In genomic region chr12:56420411-56420810, GRCh38 we compare ENCODE assay signal across 2 cellular contexts.
TF ChIP-seq lines count a peak whose summit lies in the region.

No MANE protein-coding gene starts in this region.

TF ChIP-seq in A549, 52 proteins besides CTCF, POLR2A, EP300 and RAD21:
- TF ChIP-seq JUN (IDR thresholded peaks at IDR 0.05) (no peak), CEBPB (IDR thresholded peaks at IDR 0.05) (peak; percentile 58 to 73; a peak in 3 of 4 replicates), KDM5A (IDR thresholded peaks at IDR 0.05) (no peak)

TF ChIP-seq in H1, 55 proteins besides CTCF, POLR2A, EP300 and RAD21:
- TF ChIP-seq RBBP5 (IDR thresholded peaks at IDR 0.05; ENCODE audit: borderline replicate concordance, low read depth, low read length) (no peak), BACH1 (IDR thresholded peaks at IDR 0.05; ENCODE audit: low read length) (no peak), ASH2L (IDR thresholded peaks at IDR 0.05; ENCODE audit: low read length) (no peak), KDM4A (IDR thresholded peaks at IDR 0.05; ENCODE audit: low read depth, low read length, severe bottlenecking) (no peak), CEBPB (IDR thresholded peaks at IDR 0.05; ENCODE audit: low read depth, low read length) (peak; percentile 17; the same call in 1 of the 2 replicates), RXRA (IDR thresholded peaks at IDR 0.05; ENCODE audit: insufficient read depth, low read depth, low read length) (no peak)
